ENCODE assay signal across 31 cellular contexts in genomic region chr1:208866351-208866750, GRCh38.
"Had no signal": no experiment of that assay in that cellular context is flagged by ENCODE, and none has a peak within 500 bp of the region (broad histone marks: within the 10 kb centered on the region; RNA-seq: fewer than 3 reads in every experiment).

No MANE protein-coding gene starts in this region.

- H3K27me3 ChIP-seq: ascending aorta, cardiac muscle cell, MG63 had no signal

- ATAC-seq: activated CD4-positive, alpha-beta T cell treated with anti-CD3 and anti-CD28 coated beads for 36 hours; activated CD4-positive, CD25-positive, alpha-beta regulatory T cell treated with anti-CD3 and anti-CD28 coated beads, Interleukin-2, amount 50 U/mL, for 24 hours; activated CD8-positive, alpha-beta T cell treated with anti-CD3 and anti-CD28 coated beads, Interleukin-2, amount 10 ng/mL, durations not matched to agents 7 days and 5 days; K562; WTC11 had no signal

- H3K9me3 Mint-ChIP-seq: activated CD4-positive, alpha-beta T cell treated with anti-CD3 and anti-CD28 coated beads, Interleukin-2, amount 10 ng/mL, durations not matched to agents 7 days and 5 days; activated naive CD4-positive, alpha-beta T cell treated with anti-CD3 and anti-CD28 coated beads, Interleukin-2, amount 50 U/mL, for 24 hours; activated naive CD8-positive, alpha-beta T cell treated with anti-CD3 and anti-CD28 coated beads, Interleukin-2, amount 10 ng/mL, durations not matched to agents 7 days and 5 days; activated T-helper 2 cell treated with anti-CD3 and anti-CD28 coated beads, Interferon-gamma antibody, Interleukin-2, Interleukin-4, amounts not matched to agents 10 μg/mL and 5 μg/mL and 100 μg/mL, durations not matched to agents 14 hours and 24 hours and 36 hours; central memory CD8-positive, alpha-beta T cell; T-helper 1 cell treated with Interleukin-12 subunit alpha and Interleukin-12 subunit beta and Interleukin-4 antibody, amounts not matched to agents 30 μg/mL and 1 μg/mL, for 36 hours; T-helper 2 cell treated with Interferon-gamma antibody and Interleukin-4, amounts not matched to agents 5 μg/mL and 100 μg/mL, for 36 hours had no signal

- H3K36me3 ChIP-seq: ascending aorta, cardiac muscle cell, MG63 had no signal

- H3K4me1 Mint-ChIP-seq: activated CD4-positive, alpha-beta T cell treated with anti-CD3 and anti-CD28 coated beads for 36 hours; activated CD4-positive, alpha-beta T cell treated with anti-CD3 and anti-CD28 coated beads, Interleukin-2, amount 10 ng/mL, durations not matched to agents 7 days and 5 days; activated naive CD4-positive, alpha-beta T cell treated with anti-CD3 and anti-CD28 coated beads, Interleukin-2, amount 50 U/mL, for 24 hours; activated naive CD8-positive, alpha-beta T cell treated with anti-CD3 and anti-CD28 coated beads, Interleukin-2, amount 10 ng/mL, durations not matched to agents 7 days and 5 days; central memory CD8-positive, alpha-beta T cell; WTC11 had no signal

- H3K4me3 ChIP-seq: ascending aorta, cardiac muscle cell, K562, MG63, SK-N-MC had no signal

- H3K9me3 ChIP-seq: MG63 had no signal

- DNase-seq: activated CD4-positive, alpha-beta T cell treated with anti-CD3 and anti-CD28 coated beads for 36 hours; activated CD4-positive, alpha-beta T cell treated with anti-CD3 and anti-CD28 coated beads, Interleukin-2, amount 10 ng/mL, durations not matched to agents 7 days and 5 days; activated CD4-positive, alpha-beta T cell treated with anti-CD3 and anti-CD28 coated beads, Interleukin-2, amount 50 U/mL, for 48 hours; activated CD8-positive, alpha-beta T cell treated with anti-CD3 and anti-CD28 coated beads, Interleukin-2, amount 10 ng/mL, durations not matched to agents 7 days and 5 days; activated gamma-delta T cell; activated naive CD4-positive, alpha-beta T cell treated with Interleukin-2 at 50 U/mL for 16 hours; activated naive CD8-positive, alpha-beta T cell treated with anti-CD3 and anti-CD28 coated beads, Interleukin-2, amount 10 ng/mL, durations not matched to agents 7 days and 5 days; activated T-cell treated with anti-CD3 and anti-CD28 coated beads, Interleukin-2, amount 50 U/mL, for 24 hours; amygdala; Karpas-422; MG63; MV-4-11; NCI-H1092; NCI-H1436 treated with DMSO at 0.1 percent for 48 hours; NCI-H1694 treated with DMSO at 0.1 percent for 48 hours; NCI-H2029; NCI-H2171; NCI-H510A treated with DMSO at 0.1 percent for 48 hours; OCI-M1; Right ventricle myocardium superior had no signal

- H3K36me3 Mint-ChIP-seq: activated naive CD4-positive, alpha-beta T cell treated with anti-CD3 and anti-CD28 coated beads, Interleukin-2, amount 50 U/mL, for 24 hours; activated naive CD8-positive, alpha-beta T cell treated with anti-CD3 and anti-CD28 coated beads, Interleukin-2, amount 10 ng/mL, durations not matched to agents 7 days and 5 days; WTC11 had no signal

- H3K27ac ChIP-seq: ascending aorta, cardiac muscle cell, SK-N-MC had no signal

- H3K27ac Mint-ChIP-seq: activated CD4-positive, alpha-beta T cell treated with anti-CD3 and anti-CD28 coated beads for 36 hours; activated CD4-positive, alpha-beta T cell treated with anti-CD3 and anti-CD28 coated beads, Interleukin-2, amount 10 ng/mL, durations not matched to agents 7 days and 5 days; activated CD8-positive, alpha-beta T cell treated with anti-CD3 and anti-CD28 coated beads, Interleukin-2, amount 10 ng/mL, durations not matched to agents 7 days and 5 days; activated naive CD4-positive, alpha-beta T cell treated with anti-CD3 and anti-CD28 coated beads, Interleukin-2, amount 50 U/mL, for 24 hours; activated naive CD8-positive, alpha-beta T cell treated with anti-CD3 and anti-CD28 coated beads, Interleukin-2, amount 10 ng/mL, durations not matched to agents 7 days and 5 days; activated T-cell treated with anti-CD3 and anti-CD28 coated beads, Interleukin-2, amount 50 U/mL, for 24 hours; activated T-helper 2 cell treated with anti-CD3 and anti-CD28 coated beads, Interferon-gamma antibody, Interleukin-2, Interleukin-4, amounts not matched to agents 10 μg/mL and 5 μg/mL and 100 μg/mL, durations not matched to agents 14 hours and 24 hours and 36 hours; T-helper 1 cell treated with Interleukin-12 subunit alpha and Interleukin-12 subunit beta and Interleukin-4 antibody, amounts not matched to agents 30 μg/mL and 1 μg/mL, for 36 hours; T-helper 2 cell treated with Interferon-gamma antibody and Interleukin-4, amounts not matched to agents 5 μg/mL and 100 μg/mL, for 36 hours; WTC11 had no signal

- H3K27me3 Mint-ChIP-seq: activated naive CD4-positive, alpha-beta T cell treated with anti-CD3 and anti-CD28 coated beads, Interleukin-2, amount 50 U/mL, for 24 hours; activated naive CD8-positive, alpha-beta T cell treated with anti-CD3 and anti-CD28 coated beads, Interleukin-2, amount 10 ng/mL, durations not matched to agents 7 days and 5 days; activated T-cell treated with anti-CD3 and anti-CD28 coated beads, Interleukin-2, amount 50 U/mL, for 24 hours; central memory CD8-positive, alpha-beta T cell had no signal

- H3K4me1 ChIP-seq: ascending aorta had no signal

- H3K4me3 Mint-ChIP-seq: activated CD4-positive, alpha-beta T cell treated with anti-CD3 and anti-CD28 coated beads for 36 hours; activated CD4-positive, alpha-beta T cell treated with anti-CD3 and anti-CD28 coated beads, Interleukin-2, amount 10 ng/mL, durations not matched to agents 7 days and 5 days; activated CD8-positive, alpha-beta T cell treated with anti-CD3 and anti-CD28 coated beads, Interleukin-2, amount 10 ng/mL, durations not matched to agents 7 days and 5 days; activated naive CD4-positive, alpha-beta T cell treated with anti-CD3 and anti-CD28 coated beads, Interleukin-2, amount 50 U/mL, for 24 hours; activated naive CD8-positive, alpha-beta T cell treated with anti-CD3 and anti-CD28 coated beads, Interleukin-2, amount 10 ng/mL, durations not matched to agents 7 days and 5 days; activated T-cell treated with anti-CD3 and anti-CD28 coated beads, Interleukin-2, amount 50 U/mL, for 24 hours; central memory CD8-positive, alpha-beta T cell; T-helper 1 cell treated with Interleukin-12 subunit alpha and Interleukin-12 subunit beta and Interleukin-4 antibody, amounts not matched to agents 30 μg/mL and 1 μg/mL, for 36 hours; T-helper 2 cell treated with Interferon-gamma antibody and Interleukin-4, amounts not matched to agents 5 μg/mL and 100 μg/mL, for 36 hours; WTC11 had no signal
